In the genomic region with DNA sequence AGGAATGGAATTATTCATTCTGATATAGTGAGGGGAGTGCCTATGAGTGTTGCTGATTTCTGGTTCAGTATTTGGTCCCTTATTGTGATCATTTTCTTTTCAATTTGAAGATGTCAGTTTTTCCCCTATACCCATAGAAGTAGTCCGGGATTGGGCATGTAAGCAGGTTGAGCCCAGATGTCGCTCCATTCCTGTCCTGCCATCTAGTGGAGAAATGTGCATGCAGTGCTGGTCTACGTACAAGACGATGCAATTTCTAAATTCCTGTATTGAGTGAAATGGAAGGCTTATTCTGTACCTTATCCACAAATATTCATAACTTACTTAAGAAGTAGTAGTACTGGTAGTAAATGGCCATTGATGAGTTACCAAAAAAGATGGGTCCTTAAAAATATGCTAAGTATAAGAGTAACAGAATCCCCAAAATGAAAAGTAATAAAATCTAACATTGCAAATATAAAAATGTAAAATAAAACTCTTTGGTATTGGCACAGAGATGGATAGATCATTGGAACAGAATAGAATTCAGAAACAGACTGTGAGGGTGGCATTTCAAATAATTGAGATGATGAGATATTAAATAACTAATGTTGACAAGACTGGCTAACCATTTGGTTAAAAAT, we compare ENCODE assay signal across 8 cellular contexts.
DNase-seq lines count a peak whose midpoint lies in the region; ATAC-seq and TF ChIP-seq lines count a peak whose summit lies in the region.

No MANE protein-coding gene starts in this region.

- no peaks in the 10 kb centered on the region for H3K9me3 Mint-ChIP-seq in activated CD4-positive, alpha-beta T cell treated with anti-CD3 and anti-CD28 coated beads, Interleukin-2, amount 10 ng/mL, durations not matched to agents 24 days and 14 days
- no peaks in the 10 kb centered on the region for H3K9me3 Mint-ChIP-seq in naive thymus-derived CD8-positive, alpha-beta T cell
- no peaks in the 10 kb centered on the region for H3K9me3 Mint-ChIP-seq in natural killer cell treated with Interleukin-12 subunit alpha and Interleukin-12 subunit beta and Interleukin-15 and Interleukin-18, amount 100 ng/mL, for 72 hours

- H3K4me1 ChIP-seq in esophagus squamous epithelium: no peaks in the 10 kb centered on the region

- no peaks in the 10 kb centered on the region for H3K9me3 ChIP-seq in esophagus squamous epithelium

- no peak overlapping the region for H3K4me3 Mint-ChIP-seq in activated CD4-positive, alpha-beta T cell treated with anti-CD3 and anti-CD28 coated beads, Interleukin-2, amount 10 ng/mL, durations not matched to agents 24 days and 14 days
- H3K4me3 Mint-ChIP-seq in naive thymus-derived CD8-positive, alpha-beta T cell: no peak overlapping the region
- no peak overlapping the region for H3K4me3 Mint-ChIP-seq in natural killer cell treated with Interleukin-12 subunit alpha and Interleukin-12 subunit beta and Interleukin-15 and Interleukin-18, amount 100 ng/mL, for 72 hours

- H3K27me3 ChIP-seq in esophagus squamous epithelium: no peaks in the 10 kb centered on the region

- ATAC-seq in GM18907 (IDR thresholded peaks at IDR 0.05; ENCODE audit: unreplicated experiment) (peak; percentile 97), HG03066 (IDR thresholded peaks at IDR 0.05; ENCODE audit: low read depth, unreplicated experiment) (peak; percentile 94)
- peak; percentile 40 to 44 for ATAC-seq in naive thymus-derived CD8-positive, alpha-beta T cell
- no peak for ATAC-seq in natural killer cell treated with Interleukin-12 subunit alpha and Interleukin-12 subunit beta and Interleukin-15 and Interleukin-18, amount 100 ng/mL, for 72 hours

- H3K27ac Mint-ChIP-seq in activated CD4-positive, alpha-beta T cell treated with anti-CD3 and anti-CD28 coated beads, Interleukin-2, amount 10 ng/mL, durations not matched to agents 24 days and 14 days: no peak overlapping the region
- H3K27ac Mint-ChIP-seq in naive thymus-derived CD8-positive, alpha-beta T cell: no peak overlapping the region
- no peak overlapping the region for H3K27ac Mint-ChIP-seq in natural killer cell treated with Interleukin-12 subunit alpha and Interleukin-12 subunit beta and Interleukin-15 and Interleukin-18, amount 100 ng/mL, for 72 hours

- no peak for TF ChIP-seq POLR2A in esophagus squamous epithelium (IDR thresholded peaks at IDR 0.05)

- TF ChIP-seq CTCF in esophagus squamous epithelium (IDR thresholded peaks at IDR 0.05): peak; percentile 49 to 78 (median 68)

- POLR2A ChIA-PET in naive thymus-derived CD8-positive, alpha-beta T cell (lab: Charles Lee): no interaction called here

- H3K27ac ChIP-seq in esophagus squamous epithelium: no peak overlapping the region

- DNase-seq in COLO668 (lab: John Stamatoyannopoulos, UW; ENCODE audit: unreplicated experiment): peak; percentile 66
- peak; percentile 14 for DNase-seq in NCI-H2081 treated with DMSO at 0.1 percent for 48 hours (lab: John Stamatoyannopoulos, UW)
- DNase-seq in activated CD4-positive, alpha-beta T cell treated with anti-CD3 and anti-CD28 coated beads, Interleukin-2, amount 10 ng/mL, durations not matched to agents 24 days and 14 days: peak; percentile 74
- no peak for DNase-seq in esophagus squamous epithelium (lab: John Stamatoyannopoulos, UW)
- DNase-seq in naive thymus-derived CD8-positive, alpha-beta T cell: peak in 7 of 10 donors; percentile 3 to 32 (median 5)
- no peak for DNase-seq in natural killer cell treated with Interleukin-12 subunit alpha and Interleukin-12 subunit beta and Interleukin-15 and Interleukin-18, amount 100 ng/mL, for 72 hours (ENCODE audit: low spot score)

- H3K4me1 Mint-ChIP-seq in activated CD4-positive, alpha-beta T cell treated with anti-CD3 and anti-CD28 coated beads, Interleukin-2, amount 10 ng/mL, durations not matched to agents 24 days and 14 days: no peaks in the 10 kb centered on the region
- no peaks in the 10 kb centered on the region for H3K4me1 Mint-ChIP-seq in naive thymus-derived CD8-positive, alpha-beta T cell
- H3K4me1 Mint-ChIP-seq in natural killer cell treated with Interleukin-12 subunit alpha and Interleukin-12 subunit beta and Interleukin-15 and Interleukin-18, amount 100 ng/mL, for 72 hours (ENCODE audit: low read depth in 2 of 2): no peaks in the 10 kb centered on the region

- H3K27me3 Mint-ChIP-seq in activated CD4-positive, alpha-beta T cell treated with anti-CD3 and anti-CD28 coated beads, Interleukin-2, amount 10 ng/mL, durations not matched to agents 24 days and 14 days: peaks cover 5% of the 10 kb centered on the region
- H3K27me3 Mint-ChIP-seq in naive thymus-derived CD8-positive, alpha-beta T cell: peaks cover 3 to 19% (median 7%) of the 10 kb centered on the region in 5 donors
- peaks cover 2 to 14% of the 10 kb centered on the region in 2 donors for H3K27me3 Mint-ChIP-seq in natural killer cell treated with Interleukin-12 subunit alpha and Interleukin-12 subunit beta and Interleukin-15 and Interleukin-18, amount 100 ng/mL, for 72 hours

- H3K36me3 ChIP-seq in esophagus squamous epithelium: no peaks in the 10 kb centered on the region

- intact Hi-C loops in activated CD4-positive, alpha-beta T cell treated with anti-CD3 and anti-CD28 coated beads, Interleukin-2, amount 10 ng/mL, durations not matched to agents 24 days and 14 days (cut with micrococcal nuclease): loop anchor here (1.0 to 2.0 kb wide), 2 partner anchors 273 to 1265 kb away; no protein-coding TSS in a partner anchor
- intact Hi-C loops in esophagus squamous epithelium (cut with DNase I): loop anchor here (10.0 kb wide), 1 partner anchor 275 kb away; no protein-coding TSS in a partner anchor

- no peaks in the 10 kb centered on the region for H3K36me3 Mint-ChIP-seq in activated CD4-positive, alpha-beta T cell treated with anti-CD3 and anti-CD28 coated beads, Interleukin-2, amount 10 ng/mL, durations not matched to agents 24 days and 14 days (ENCODE audit: low read depth)
- no peaks in the 10 kb centered on the region for H3K36me3 Mint-ChIP-seq in naive thymus-derived CD8-positive, alpha-beta T cell
- no peaks in the 10 kb centered on the region for H3K36me3 Mint-ChIP-seq in natural killer cell treated with Interleukin-12 subunit alpha and Interleukin-12 subunit beta and Interleukin-15 and Interleukin-18, amount 100 ng/mL, for 72 hours

- WGBS in esophagus squamous epithelium, 2 donors: 4% methylated on average over 4 of the region's 4 CpGs

- no peak overlapping the region for H3K4me3 ChIP-seq in esophagus squamous epithelium

Comparison
In these comparisons a context has a peak if more than half of its experiments do, and no peak if none do; other contexts are left out.
1. DNase-seq: peak in COLO668 (single experiment), NCI-H2081 treated with DMSO at 0.1 percent for 48 hours (single experiment), activated CD4-positive, alpha-beta T cell treated with anti-CD3 and anti-CD28 coated beads, Interleukin-2, amount 10 ng/mL, durations not matched to agents 24 days and 14 days (single experiment) and naive thymus-derived CD8-positive, alpha-beta T cell (7 of 10); none in esophagus squamous epithelium (single experiment) and natural killer cell treated with Interleukin-12 subunit alpha and Interleukin-12 subunit beta and Interleukin-15 and Interleukin-18, amount 100 ng/mL, for 72 hours (single experiment).
2. ATAC-seq: peak in GM18907 (single experiment), HG03066 (single experiment) and naive thymus-derived CD8-positive, alpha-beta T cell (2 of 2); none in natural killer cell treated with Interleukin-12 subunit alpha and Interleukin-12 subunit beta and Interleukin-15 and Interleukin-18, amount 100 ng/mL, for 72 hours (0 of 2).